ENCODE assay signal across 8 cellular contexts in genomic region chr5:65924366-65925093, GRCh38.
DNase-seq lines count a peak whose midpoint lies in the region; ATAC-seq lines count a peak whose summit lies in the region.

No MANE protein-coding gene starts in this region.

- no peak for ATAC-seq in stimulated activated memory B cell treated with anti-CD40 and anti-IgM and Interleukin-4, amounts not matched to agents 10 μg/mL and 1 μg/mL and 100 μg/mL, for 72 hours
- ATAC-seq in GM18520 (IDR thresholded peaks at IDR 0.05; ENCODE audit: unreplicated experiment): no peak

- H3K9me3 Mint-ChIP-seq in activated naive CD8-positive, alpha-beta T cell (ENCODE audit: low read depth): no peaks in the 10 kb centered on the region
- H3K9me3 Mint-ChIP-seq in stimulated activated memory B cell treated with anti-CD40 and anti-IgM and Interleukin-4, amounts not matched to agents 10 μg/mL and 1 μg/mL and 100 μg/mL, for 72 hours: no peaks in the 10 kb centered on the region

- no peaks in the 10 kb centered on the region for H3K27me3 Mint-ChIP-seq in activated naive CD8-positive, alpha-beta T cell
- no peaks in the 10 kb centered on the region for H3K27me3 Mint-ChIP-seq in stimulated activated memory B cell treated with anti-CD40 and anti-IgM and Interleukin-4, amounts not matched to agents 10 μg/mL and 1 μg/mL and 100 μg/mL, for 72 hours

- H3K4me1 Mint-ChIP-seq in activated naive CD8-positive, alpha-beta T cell (ENCODE audit: low read depth): peaks cover 29% of the 10 kb centered on the region
- peaks cover 14% of the 10 kb centered on the region for H3K4me1 Mint-ChIP-seq in stimulated activated memory B cell treated with anti-CD40 and anti-IgM and Interleukin-4, amounts not matched to agents 10 μg/mL and 1 μg/mL and 100 μg/mL, for 72 hours

- DNase-seq in NCI-H1436 (lab: John Stamatoyannopoulos, UW) (peak; percentile 12), NCI-H1436 treated with DMSO at 0.1 percent for 48 hours (lab: John Stamatoyannopoulos, UW) (no peak), HuH-7 (ENCODE audit: low spot score) (peak; percentile 26), iPS-NIHi11 (ENCODE audit: low spot score) (peak; percentile 14), GM19240 (ENCODE audit: insufficient read length, low spot score) (no peak)

- H3K27ac Mint-ChIP-seq in activated naive CD8-positive, alpha-beta T cell: peak overlapping the region; percentile 92
- peak overlapping the region; percentile 98 for H3K27ac Mint-ChIP-seq in stimulated activated memory B cell treated with anti-CD40 and anti-IgM and Interleukin-4, amounts not matched to agents 10 μg/mL and 1 μg/mL and 100 μg/mL, for 72 hours

- H3K36me3 Mint-ChIP-seq in activated naive CD8-positive, alpha-beta T cell: no peaks in the 10 kb centered on the region
- H3K36me3 Mint-ChIP-seq in stimulated activated memory B cell treated with anti-CD40 and anti-IgM and Interleukin-4, amounts not matched to agents 10 μg/mL and 1 μg/mL and 100 μg/mL, for 72 hours: no peaks in the 10 kb centered on the region

- H3K4me3 Mint-ChIP-seq in activated naive CD8-positive, alpha-beta T cell: peak overlapping the region; percentile 86
- peak overlapping the region; percentile 88 for H3K4me3 Mint-ChIP-seq in stimulated activated memory B cell treated with anti-CD40 and anti-IgM and Interleukin-4, amounts not matched to agents 10 μg/mL and 1 μg/mL and 100 μg/mL, for 72 hours

Comparison
In these comparisons a context has a peak if more than half of its experiments do, and no peak if none do; other contexts are left out.
1. DNase-seq: peak in NCI-H1436 (single experiment), HuH-7 (single experiment) and iPS-NIHi11 (single experiment); none in NCI-H1436 treated with DMSO at 0.1 percent for 48 hours (single experiment) and GM19240 (single experiment).